In the genomic region with DNA sequence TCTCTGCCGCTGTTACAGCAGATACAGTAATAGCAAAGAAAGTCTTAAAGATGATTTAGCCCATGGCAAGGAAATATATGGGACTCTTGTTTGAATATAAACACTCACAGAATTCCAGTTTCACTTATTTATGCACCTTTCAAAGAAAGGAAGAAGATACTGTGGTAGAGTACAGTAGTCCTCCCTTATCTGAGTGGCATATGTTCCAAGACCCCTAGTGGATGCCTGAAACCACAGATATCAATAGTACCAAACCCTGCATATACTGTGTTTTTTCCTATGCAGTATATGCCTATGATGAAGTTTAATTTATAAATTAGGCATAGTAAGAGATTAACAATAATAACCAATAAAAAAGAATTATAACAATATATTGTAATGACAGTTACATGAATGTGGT, we compare ENCODE assay signal across 23 cellular contexts. TPM values are rescaled to one million over a fixed set of nuclear protein-coding genes. Genes with fewer than 3 reads are reported as not detected.
DNase-seq lines count a peak whose midpoint lies in the region; ATAC-seq and TF ChIP-seq lines count a peak whose summit lies in the region.
"Had no signal": no experiment of that assay in that cellular context is flagged by ENCODE, and none has a peak within 500 bp of the region (broad histone marks: within the 10 kb centered on the region; RNA-seq: fewer than 3 reads in every experiment).

No MANE protein-coding gene starts in this region.

- H3K4me1 ChIP-seq in BE2C (no peaks in the 10 kb centered on the region), RWPE2 (ENCODE audit: insufficient read depth, poor library complexity, severe bottlenecking) (peaks cover 21% of the 10 kb centered on the region)
- peaks cover 50% of the 10 kb centered on the region for H3K4me1 ChIP-seq in effector memory CD4-positive, alpha-beta T cell (ENCODE audit: control insufficient read depth, insufficient read depth, low read length, poor library complexity, severe bottlenecking)
- H3K4me1 ChIP-seq: neural progenitor cell had no signal

- POLR2A ChIA-PET in CD4-positive, alpha-beta T cell (lab: Charles Lee) = no interaction called here

- no peak overlapping the region for H3K27ac ChIP-seq in CD4-positive, alpha-beta T cell (ENCODE audit: low read depth, low read length)
- peak overlapping the region; percentile 97 for H3K27ac ChIP-seq in RWPE2 (ENCODE audit: poor library complexity, severe bottlenecking)
- H3K27ac ChIP-seq in effector memory CD4-positive, alpha-beta T cell (ENCODE audit: insufficient read depth, low read length, poor library complexity, severe bottlenecking) = peak overlapping the region; percentile 29
- H3K27ac ChIP-seq: neural progenitor cell, RWPE1, tibial artery had no signal

- intact Hi-C loops in CD4-positive, alpha-beta T cell (cut with DNase I, micrococcal nuclease) = loop anchor here in 1 of 2 experiments (2.0 kb wide), 1 partner anchor 16 kb away; no protein-coding TSS in a partner anchor

- no peaks in the 10 kb centered on the region for H3K9me3 Mint-ChIP-seq in CD4-positive, alpha-beta T cell
- H3K9me3 Mint-ChIP-seq: activated naive CD4-positive, alpha-beta T cell treated with anti-CD3 and anti-CD28 coated beads, Interleukin-2, amount 50 U/mL, for 24 hours; neural progenitor cell; stimulated activated naive CD8-positive, alpha-beta T cell treated with anti-CD3 and anti-CD28 coated beads, Interleukin-15, amount 100 ng/mL, for 72 hours had no signal

- CTCF ChIA-PET in CD4-positive, alpha-beta T cell (lab: Charles Lee) = interaction anchor here (0.7 to 1.8 kb wide), 4 partner anchors 8 to 524 kb away, joined by 3 to 6 read pairs (median 4); a partner anchor contains a TSS

- peaks cover 80% of the 10 kb centered on the region for H3K4me1 Mint-ChIP-seq in CD4-positive, alpha-beta T cell (ENCODE audit: low read depth)

- no peaks in the 10 kb centered on the region for H3K27me3 Mint-ChIP-seq in CD4-positive, alpha-beta T cell
- H3K27me3 Mint-ChIP-seq: activated naive CD4-positive, alpha-beta T cell treated with anti-CD3 and anti-CD28 coated beads, Interleukin-2, amount 50 U/mL, for 24 hours; stimulated activated naive CD8-positive, alpha-beta T cell treated with anti-CD3 and anti-CD28 coated beads, Interleukin-15, amount 100 ng/mL, for 72 hours had no signal

- DNase-seq in BE2C = no peak
- DNase-seq in CD4-positive, alpha-beta T cell = no peak
- DNase-seq in RWPE2 (ENCODE audit: low spot score) = no peak
- no peak for DNase-seq in effector memory CD4-positive, alpha-beta T cell
- no peak for DNase-seq in SHP77 (lab: John Stamatoyannopoulos, UW)
- DNase-seq: activated CD4-positive, CD25-positive, alpha-beta regulatory T cell; aorta; dermis blood vessel endothelial cell; DMS79; H7; NCI-H187; NCI-H524 treated with DMSO at 0.1 percent for 48 hours; posterior cingulate gyrus; stimulated activated naive CD8-positive, alpha-beta T cell treated with anti-CD3 and anti-CD28 coated beads, Interleukin-15, amount 100 ng/mL, for 72 hours; T-helper 9 cell; tibial artery had no signal

- H3K27me3 ChIP-seq in BE2C (no peaks in the 10 kb centered on the region), RWPE2 (ENCODE audit: insufficient read depth, poor library complexity, severe bottlenecking) (no peaks in the 10 kb centered on the region)
- no peaks in the 10 kb centered on the region for H3K27me3 ChIP-seq in CD4-positive, alpha-beta T cell (ENCODE audit: control insufficient read depth, insufficient read depth, low read length)
- H3K27me3 ChIP-seq in effector memory CD4-positive, alpha-beta T cell (replicated peaks; ENCODE audit: control insufficient read depth, insufficient read depth, low read length, poor library complexity, severe bottlenecking) = no peaks in the 10 kb centered on the region
- H3K27me3 ChIP-seq: neural progenitor cell, tibial artery had no signal

- H3K9me3 ChIP-seq in BE2C = no peaks in the 10 kb centered on the region
- H3K9me3 ChIP-seq in CD4-positive, alpha-beta T cell (ENCODE audit: control insufficient read depth, low read length) = no peaks in the 10 kb centered on the region
- H3K9me3 ChIP-seq in RWPE2 (ENCODE audit: severe bottlenecking) = no peaks in the 10 kb centered on the region
- no peaks in the 10 kb centered on the region for H3K9me3 ChIP-seq in effector memory CD4-positive, alpha-beta T cell (ENCODE audit: control insufficient read depth, low read length)
- H3K9me3 ChIP-seq: tibial artery had no signal

- ATAC-seq in CD4-positive, alpha-beta T cell (ENCODE audit: poor library complexity) = no peak
- ATAC-seq in RWPE2 (ENCODE audit: low read depth) (no peak), HG02885 (IDR thresholded peaks at IDR 0.05; ENCODE audit: poor library complexity, unreplicated experiment) (no peak), GM18498 (IDR thresholded peaks at IDR 0.05; ENCODE audit: unreplicated experiment) (no peak)
- ATAC-seq: sciatic nerve, SK-N-SH treated with all-trans-retinoic acid at 6 μM for 48 hours had no signal

- H3K27ac Mint-ChIP-seq in CD4-positive, alpha-beta T cell = peak overlapping the region; percentile 74
- H3K27ac Mint-ChIP-seq: neural progenitor cell had no signal

- peak overlapping the region; percentile 30 for H3K4me3 Mint-ChIP-seq in CD4-positive, alpha-beta T cell
- H3K4me3 Mint-ChIP-seq: neural progenitor cell had no signal

- no peak overlapping the region for H3K4me3 ChIP-seq in BE2C (ENCODE audit: low read depth, low read length)
- H3K4me3 ChIP-seq in RWPE2 (ENCODE audit: severe bottlenecking) = no peak overlapping the region
- no peak overlapping the region for H3K4me3 ChIP-seq in effector memory CD4-positive, alpha-beta T cell (ENCODE audit: insufficient read depth, low read depth, low read length, poor library complexity, severe bottlenecking)
- H3K4me3 ChIP-seq: neural progenitor cell, tibial artery had no signal

- H3K36me3 ChIP-seq in BE2C (peaks cover 9% of the 10 kb centered on the region), RWPE2 (ENCODE audit: low read depth) (peaks cover 55% of the 10 kb centered on the region)
- H3K36me3 ChIP-seq in effector memory CD4-positive, alpha-beta T cell (ENCODE audit: control insufficient read depth, insufficient read depth, low read length) = no peaks in the 10 kb centered on the region
- H3K36me3 ChIP-seq: neural progenitor cell had no signal

- TF ChIP-seq CTCF in BE2C (IDR thresholded peaks at IDR 0.05; ENCODE audit: low read depth, low read length) (peak; percentile 12; the same call in 1 of the 2 replicates), RWPE2 (IDR thresholded peaks at IDR 0.05; ENCODE audit: poor library complexity, severe bottlenecking) (no peak)
- no peak for TF ChIP-seq CTCF in CD4-positive, alpha-beta T cell (IDR thresholded peaks at IDR 0.05)

- H3K36me3 Mint-ChIP-seq in CD4-positive, alpha-beta T cell (ENCODE audit: low read depth) = peaks cover 20% of the 10 kb centered on the region

RNA-seq across cellular contexts. Expression of a gene that starts 8.2 kb away (rescaled TPM):
- polyA plus RNA-seq in BE2C (2012; ENCODE audit: insufficient read depth, insufficient read length, low read depth) = 31.8 TPM
- total RNA-seq in CD4-positive, alpha-beta T cell = 10 to 100 TPM; 33.8 to 34.7 TPM

RNA-seq across cellular contexts. Expression of a gene that starts 38.4 kb away (rescaled TPM):
- polyA plus RNA-seq in BE2C (2012; ENCODE audit: insufficient read depth, insufficient read length, low read depth) = 17.4 TPM
- 1 to 10 TPM; 3.7 to 3.9 TPM for total RNA-seq in CD4-positive, alpha-beta T cell
